Comparison of ENCODE assay signal across 29 cellular contexts in genomic region chr7:89728550-89728949, GRCh38.
"Had no signal": no experiment of that assay in that cellular context is flagged by ENCODE, and none has a peak within 500 bp of the region (broad histone marks: within the 10 kb centered on the region; RNA-seq: fewer than 3 reads in every experiment).

No MANE protein-coding gene starts in this region.

- H3K4me3 ChIP-seq: esophagus muscularis mucosa, gastrocnemius medialis, heart left ventricle had no signal

- H3K27ac ChIP-seq: brain microvascular endothelial cell, esophagus muscularis mucosa, foreskin keratinocyte, gastrocnemius medialis, heart left ventricle, WERI-Rb-1 had no signal

- ATAC-seq: activated CD4-positive, CD25-positive, alpha-beta regulatory T cell treated with anti-CD3 and anti-CD28 coated beads, Interleukin-2, amount 50 U/mL, for 24 hours; activated CD8-positive, alpha-beta T cell treated with anti-CD3 and anti-CD28 coated beads for 36 hours; activated T-cell treated with anti-CD3 and anti-CD28 coated beads, Interleukin-2, amount 50 U/mL, for 4 hours; activated T-helper 17 cell treated with anti-CD3 and anti-CD28 coated beads, Interleukin-2, amount 50 U/mL, for 72 hours; effector memory CD8-positive, alpha-beta T cell; foreskin keratinocyte; gastrocnemius medialis; heart left ventricle had no signal

- H3K36me3 ChIP-seq: brain microvascular endothelial cell, esophagus muscularis mucosa, gastrocnemius medialis, heart left ventricle, WERI-Rb-1 had no signal

- H3K27me3 ChIP-seq: brain microvascular endothelial cell, esophagus muscularis mucosa, foreskin keratinocyte, gastrocnemius medialis, heart left ventricle had no signal

- H3K9me3 ChIP-seq: esophagus muscularis mucosa, gastrocnemius medialis, heart left ventricle had no signal

- DNase-seq: activated B cell treated with CpG ODN at 0.5 μM for 24 hours; activated CD4-positive, alpha-beta T cell treated with anti-CD3 and anti-CD28 coated beads for 48 hours; activated CD4-positive, alpha-beta T cell treated with anti-CD3 and anti-CD28 coated beads, Interleukin-2, amount 50 U/mL, for 1 hour; activated CD4-positive, alpha-beta T cell treated with anti-CD3 and anti-CD28 coated beads, Interleukin-2, amount 50 U/mL, for 48 hours; activated CD8-positive, alpha-beta memory T cell treated with anti-CD3 and anti-CD28 coated beads for 24 hours; activated CD8-positive, alpha-beta T cell treated with anti-CD3 and anti-CD28 coated beads for 36 hours; activated effector memory CD4-positive, alpha-beta T cell treated with Interleukin-2 at 50 U/mL for 16 hours; activated gamma-delta T cell treated with Interleukin-2 at 50 U/mL for 16 hours; activated naive CD4-positive, alpha-beta T cell treated with anti-CD3 and anti-CD28 coated beads, Interleukin-2, amount 50 U/mL, for 16 hours; activated naive CD4-positive, alpha-beta T cell treated with Interleukin-2 at 50 U/mL for 16 hours; activated T-cell treated with anti-CD3 and anti-CD28 coated beads, Interleukin-2, amount 50 U/mL, for 4 hours; amniotic stem cell; anterior cingulate cortex; brain microvascular endothelial cell; cortex of kidney; dermis blood vessel endothelial cell; effector CD4-positive, alpha-beta T cell; effector memory CD8-positive, alpha-beta T cell; erythroblast; foreskin keratinocyte; gastrocnemius medialis; glutamatergic neuron; heart left ventricle; hypothalamus; T1000; WERI-Rb-1 had no signal
